Comparison of ENCODE assay signal across 8 cellular contexts in the genomic region with DNA sequence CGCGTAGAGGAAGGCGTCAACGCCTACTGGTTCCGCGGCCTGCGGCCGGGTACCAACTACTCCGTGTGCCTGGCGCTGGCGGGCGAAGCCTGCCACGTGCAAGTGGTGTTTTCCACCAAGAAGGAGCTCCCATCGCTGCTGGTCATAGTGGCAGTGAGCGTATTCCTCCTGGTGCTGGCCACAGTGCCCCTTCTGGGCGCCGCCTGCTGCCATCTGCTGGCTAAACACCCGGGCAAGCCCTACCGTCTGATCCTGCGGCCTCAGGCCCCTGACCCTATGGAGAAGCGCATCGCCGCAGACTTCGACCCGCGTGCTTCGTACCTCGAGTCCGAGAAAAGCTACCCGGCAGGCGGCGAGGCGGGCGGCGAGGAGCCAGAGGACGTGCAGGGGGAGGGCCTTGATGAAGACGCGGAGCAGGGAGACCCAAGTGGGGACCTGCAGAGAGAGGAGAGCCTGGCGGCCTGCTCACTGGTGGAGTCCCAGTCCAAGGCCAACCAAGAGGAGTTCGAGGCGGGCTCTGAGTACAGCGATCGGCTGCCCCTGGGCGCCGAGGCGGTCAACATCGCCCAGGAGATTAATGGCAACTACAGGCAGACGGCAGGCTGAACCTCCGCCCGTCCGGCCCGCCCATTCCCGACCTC. TPM values are rescaled to one million over a fixed set of nuclear protein-coding genes. Genes with fewer than 3 reads are reported as not detected.
DNase-seq lines count a peak whose midpoint lies in the region; TF ChIP-seq lines count a peak whose summit lies in the region.

No MANE protein-coding gene starts in this region.

- H3K4me3 ChIP-seq in HL-60 (replicated peaks; ENCODE audit: insufficient read depth, low read length), result no peak overlapping the region
- H3K4me3 ChIP-seq in colonic mucosa, result no peak overlapping the region
- H3K4me3 ChIP-seq in SJCRH30, result no peak overlapping the region

- H3K9me3 ChIP-seq in colonic mucosa (no peaks in the 10 kb centered on the region), SJCRH30 (replicated peaks) (no peaks in the 10 kb centered on the region)

- intact Hi-C loops in colonic mucosa (cut with DNase I), result no loop called here

- H3K27me3 ChIP-seq in HL-60 (ENCODE audit: insufficient read depth, poor library complexity, severe bottlenecking) (peaks cover 77% of the 10 kb centered on the region), colonic mucosa (peaks cover 90% of the 10 kb centered on the region), SJCRH30 (no peaks in the 10 kb centered on the region)

- no peak overlapping the region for H3K9ac ChIP-seq in colonic mucosa (ENCODE audit: low read depth in 2 of 2, low read length in 2 of 2)

- no peaks in the 10 kb centered on the region for H3K36me3 ChIP-seq in colonic mucosa
- H3K36me3 ChIP-seq in SJCRH30, result no peaks in the 10 kb centered on the region

- peak; percentile 8 for TF ChIP-seq CTCF in HL-60 (IDR thresholded peaks at IDR 0.05; ENCODE audit: insufficient read depth, low read length)
- TF ChIP-seq CTCF in colonic mucosa (IDR thresholded peaks at IDR 0.05), result peak; percentile 31

- H3K4me1 ChIP-seq in colonic mucosa, result no peaks in the 10 kb centered on the region
- peaks cover 9% of the 10 kb centered on the region for H3K4me1 ChIP-seq in SJCRH30

- DNase-seq in Ammon's horn (ENCODE audit: low spot score) (peak; percentile 32), HL-60 (ENCODE audit: low read depth in 1 of 2, low spot score in 1 of 2) (peak in 1 of 2 experiments; percentile 17), colonic mucosa (peak; percentile 54), midbrain (lab: John Stamatoyannopoulos, UW) (peak; percentile 9), cerebellar cortex (ENCODE audit: low spot score) (no peak), SJCRH30 (no peak), GM19238 (ENCODE audit: insufficient read length, low spot score) (no peak), NCI-H774 (lab: John Stamatoyannopoulos, UW) (no peak)

- no peak overlapping the region for H3K27ac ChIP-seq in HL-60 (replicated peaks)
- H3K27ac ChIP-seq in colonic mucosa, result no peak overlapping the region
- H3K27ac ChIP-seq in SJCRH30, result no peak overlapping the region

RNA-seq across cellular contexts. Expression of gene ISLR2, which starts 4.1 kb away (rescaled TPM):
- under 1 TPM; 0.27 TPM for total RNA-seq in colonic mucosa
- total RNA-seq in SJCRH30 (2014; rRNA removed; shearing (Covaris generic)), result 0.30 TPM in 1 of 2 replicates, not detected in the other

RNA-seq across cellular contexts. Expression of gene ISLR, which starts 39.0 kb away (rescaled TPM):
- total RNA-seq in colonic mucosa, result 1 to 10 TPM; 3.6 to 8.5 TPM
- total RNA-seq in SJCRH30 (2014; rRNA removed; shearing (Covaris generic)), result 19.8 and 27.7 TPM in 2 replicates

RNA-seq across cellular contexts. Expression of gene GOLGA6A, which starts 52.2 kb away (rescaled TPM):
- total RNA-seq in colonic mucosa, result not detected
- total RNA-seq in SJCRH30 (2014; rRNA removed; shearing (Covaris generic)), result not detected in 2 replicates

Comparison
In these comparisons a context has a peak if more than half of its experiments do, and no peak if none do; other contexts are left out.
1. DNase-seq: peak in Ammon's horn (single experiment), colonic mucosa (single experiment) and midbrain (single experiment); none in cerebellar cortex (single experiment), SJCRH30 (0 of 2), GM19238 (single experiment) and NCI-H774 (single experiment).